ENCODE assay signal across 1 cellular context in the genomic region with DNA sequence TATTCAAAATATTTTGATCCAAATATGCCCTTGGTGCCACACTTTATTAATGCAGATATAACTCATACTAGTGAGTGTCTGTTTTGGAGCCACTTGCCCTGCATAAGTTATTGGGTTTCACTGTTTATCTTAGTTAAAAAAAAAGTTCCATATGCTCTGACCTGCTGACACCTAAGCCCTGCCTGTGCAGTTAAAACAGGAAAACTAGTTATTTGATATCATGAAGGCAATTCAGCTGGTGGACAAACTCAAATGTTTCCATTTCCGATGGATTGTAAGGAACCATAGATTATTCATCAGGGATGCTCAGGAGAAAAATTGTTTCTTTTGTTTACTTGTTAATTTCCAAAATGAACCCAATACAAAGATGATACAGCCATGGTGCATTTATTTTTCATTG.
TF ChIP-seq lines count a peak whose summit lies in the region.

No MANE protein-coding gene starts in this region.

TF ChIP-seq in HepG2, 621 proteins besides CTCF, POLR2A, EP300 and RAD21 (continued from another document):
- TF ChIP-seq ZBTB39 (CRISPR knock-in tag; IDR thresholded peaks at IDR 0.05) = no peak
TF ChIP-seq in HepG2: peak in this region for 0.
